ENCODE assay signal across 1 cellular context in the genomic region with DNA sequence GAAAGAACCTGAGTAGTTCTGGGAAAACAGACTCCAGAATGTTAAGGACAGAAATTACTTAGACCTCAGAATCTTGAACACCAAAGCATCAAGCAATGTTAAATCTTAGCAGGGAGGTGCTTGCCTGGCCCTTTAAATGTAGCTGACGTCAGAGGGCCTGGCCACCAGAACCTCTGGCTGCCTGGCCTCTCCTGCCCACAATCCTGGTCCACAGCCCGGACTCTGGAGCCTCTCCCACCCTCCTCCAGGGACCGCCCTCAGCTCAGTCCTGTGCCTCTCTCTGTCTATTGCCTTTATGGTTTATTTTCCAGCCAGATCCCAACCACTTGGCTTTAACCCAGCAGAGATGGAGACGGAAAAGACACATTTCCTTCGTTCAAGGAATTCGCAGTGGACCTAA.
TF ChIP-seq lines count a peak whose summit lies in the region.

No MANE protein-coding gene starts in this region.

TF ChIP-seq in GM23338, 12 proteins besides CTCF, POLR2A, EP300 and RAD21 (continued from another document):
- TF ChIP-seq, protein P1, sequence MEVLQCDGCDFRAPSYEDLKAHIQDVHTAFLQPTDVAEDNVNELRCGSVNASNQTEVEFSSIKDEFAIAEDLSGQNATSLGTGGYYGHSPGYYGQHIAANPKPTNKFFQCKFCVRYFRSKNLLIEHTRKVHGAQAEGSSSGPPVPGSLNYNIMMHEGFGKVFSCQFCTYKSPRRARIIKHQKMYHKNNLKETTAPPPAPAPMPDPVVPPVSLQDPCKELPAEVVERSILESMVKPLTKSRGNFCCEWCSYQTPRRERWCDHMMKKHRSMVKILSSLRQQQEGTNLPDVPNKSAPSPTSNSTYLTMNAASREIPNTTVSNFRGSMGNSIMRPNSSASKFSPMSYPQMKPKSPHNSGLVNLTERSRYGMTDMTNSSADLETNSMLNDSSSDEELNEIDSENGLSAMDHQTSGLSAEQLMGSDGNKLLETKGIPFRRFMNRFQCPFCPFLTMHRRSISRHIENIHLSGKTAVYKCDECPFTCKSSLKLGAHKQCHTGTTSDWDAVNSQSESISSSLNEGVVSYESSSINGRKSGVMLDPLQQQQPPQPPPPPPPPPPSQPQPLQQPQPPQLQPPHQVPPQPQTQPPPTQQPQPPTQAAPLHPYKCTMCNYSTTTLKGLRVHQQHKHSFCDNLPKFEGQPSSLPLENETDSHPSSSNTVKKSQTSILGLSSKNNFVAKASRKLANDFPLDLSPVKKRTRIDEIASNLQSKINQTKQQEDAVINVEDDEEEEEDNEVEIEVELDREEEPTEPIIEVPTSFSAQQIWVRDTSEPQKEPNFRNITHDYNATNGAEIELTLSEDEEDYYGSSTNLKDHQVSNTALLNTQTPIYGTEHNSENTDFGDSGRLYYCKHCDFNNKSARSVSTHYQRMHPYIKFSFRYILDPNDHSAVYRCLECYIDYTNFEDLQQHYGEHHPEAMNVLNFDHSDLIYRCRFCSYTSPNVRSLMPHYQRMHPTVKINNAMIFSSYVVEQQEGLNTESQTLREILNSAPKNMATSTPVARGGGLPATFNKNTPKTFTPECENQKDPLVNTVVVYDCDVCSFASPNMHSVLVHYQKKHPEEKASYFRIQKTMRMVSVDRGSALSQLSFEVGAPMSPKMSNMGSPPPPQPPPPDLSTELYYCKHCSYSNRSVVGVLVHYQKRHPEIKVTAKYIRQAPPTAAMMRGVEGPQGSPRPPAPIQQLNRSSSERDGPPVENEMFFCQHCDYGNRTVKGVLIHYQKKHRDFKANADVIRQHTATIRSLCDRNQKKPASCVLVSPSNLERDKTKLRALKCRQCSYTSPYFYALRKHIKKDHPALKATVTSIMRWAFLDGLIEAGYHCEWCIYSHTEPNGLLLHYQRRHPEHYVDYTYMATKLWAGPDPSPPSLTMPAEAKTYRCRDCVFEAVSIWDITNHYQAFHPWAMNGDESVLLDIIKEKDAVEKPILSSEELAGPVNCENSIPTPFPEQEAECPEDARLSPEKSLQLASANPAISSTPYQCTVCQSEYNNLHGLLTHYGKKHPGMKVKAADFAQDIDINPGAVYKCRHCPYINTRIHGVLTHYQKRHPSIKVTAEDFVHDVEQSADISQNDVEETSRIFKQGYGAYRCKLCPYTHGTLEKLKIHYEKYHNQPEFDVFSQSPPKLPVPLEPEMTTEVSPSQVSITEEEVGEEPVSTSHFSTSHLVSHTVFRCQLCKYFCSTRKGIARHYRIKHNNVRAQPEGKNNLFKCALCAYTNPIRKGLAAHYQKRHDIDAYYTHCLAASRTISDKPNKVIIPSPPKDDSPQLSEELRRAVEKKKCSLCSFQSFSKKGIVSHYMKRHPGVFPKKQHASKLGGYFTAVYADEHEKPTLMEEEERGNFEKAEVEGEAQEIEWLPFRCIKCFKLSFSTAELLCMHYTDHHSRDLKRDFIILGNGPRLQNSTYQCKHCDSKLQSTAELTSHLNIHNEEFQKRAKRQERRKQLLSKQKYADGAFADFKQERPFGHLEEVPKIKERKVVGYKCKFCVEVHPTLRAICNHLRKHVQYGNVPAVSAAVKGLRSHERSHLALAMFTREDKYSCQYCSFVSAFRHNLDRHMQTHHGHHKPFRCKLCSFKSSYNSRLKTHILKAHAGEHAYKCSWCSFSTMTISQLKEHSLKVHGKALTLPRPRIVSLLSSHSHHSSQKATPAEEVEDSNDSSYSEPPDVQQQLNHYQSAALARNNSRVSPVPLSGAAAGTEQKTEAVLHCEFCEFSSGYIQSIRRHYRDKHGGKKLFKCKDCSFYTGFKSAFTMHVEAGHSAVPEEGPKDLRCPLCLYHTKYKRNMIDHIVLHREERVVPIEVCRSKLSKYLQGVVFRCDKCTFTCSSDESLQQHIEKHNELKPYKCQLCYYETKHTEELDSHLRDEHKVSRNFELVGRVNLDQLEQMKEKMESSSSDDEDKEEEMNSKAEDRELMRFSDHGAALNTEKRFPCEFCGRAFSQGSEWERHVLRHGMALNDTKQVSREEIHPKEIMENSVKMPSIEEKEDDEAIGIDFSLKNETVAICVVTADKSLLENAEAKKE (CRISPR knock-in tag; IDR thresholded peaks at IDR 0.05), result no peak
- TF ChIP-seq ZNF331 (CRISPR knock-in tag; IDR thresholded peaks at IDR 0.05; ENCODE audit: low read depth) (no peak), EZH2 (IDR thresholded peaks at IDR 0.05; ENCODE audit: low read depth, unreplicated experiment) (no peak), STAT1 (IDR thresholded peaks at IDR 0.05; ENCODE audit: unreplicated experiment) (no peak)
